ENCODE assay signal across 30 cellular contexts in the genomic region with DNA sequence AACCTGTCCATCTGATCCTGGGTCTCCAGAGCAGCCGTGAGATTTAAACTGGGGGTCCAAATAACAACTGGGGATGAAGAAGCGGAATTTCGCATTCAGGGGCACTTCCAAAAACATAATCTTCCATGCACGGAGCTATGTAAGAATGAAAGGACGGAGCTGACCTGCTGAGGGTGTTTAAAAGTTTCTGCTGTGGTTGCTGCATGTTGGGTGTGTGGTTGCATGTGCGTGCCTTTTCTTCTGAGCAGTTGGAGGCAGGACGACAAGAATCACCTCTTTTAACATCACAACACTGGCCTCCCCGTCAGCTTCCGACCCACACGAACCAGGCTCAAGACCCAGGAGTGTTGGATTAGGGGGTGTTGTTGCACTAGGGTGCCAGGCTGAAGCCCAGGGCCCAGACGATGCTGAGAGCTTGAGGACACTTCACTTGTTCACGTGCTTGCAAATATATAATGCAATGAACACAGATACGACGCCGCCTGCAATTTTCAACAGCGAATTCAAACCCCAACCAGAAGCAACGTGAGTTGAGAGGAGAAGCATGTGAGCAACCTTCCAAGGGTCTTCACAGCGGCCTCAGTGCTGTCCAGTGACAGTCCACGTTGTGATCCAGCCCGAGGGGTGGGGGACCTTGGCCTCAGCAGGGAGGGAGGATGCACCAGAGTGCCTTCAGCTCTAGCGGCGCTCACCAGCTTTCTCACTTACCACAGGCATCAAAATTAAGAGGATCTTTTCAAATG.
"Had no signal": no experiment of that assay in that cellular context is flagged by ENCODE, and none has a peak within 500 bp of the region (broad histone marks: within the 10 kb centered on the region; RNA-seq: fewer than 3 reads in every experiment).

No MANE protein-coding gene starts in this region.

- H3K27me3 ChIP-seq: ascending aorta, cardiac muscle cell had no signal

- H3K9me3 Mint-ChIP-seq: activated CD4-positive, alpha-beta memory T cell treated with anti-CD3 and anti-CD28 coated beads for 36 hours; activated CD4-positive, alpha-beta T cell treated with anti-CD3 and anti-CD28 coated beads, Interleukin-2, amount 10 ng/mL, durations not matched to agents 24 days and 14 days; activated naive CD4-positive, alpha-beta T cell treated with anti-CD3 and anti-CD28 coated beads, Interleukin-2, amount 10 ng/mL, durations not matched to agents 7 days and 5 days; activated T-helper 1 cell treated with anti-CD3 and anti-CD28 coated beads, Interleukin-12 subunit alpha, Interleukin-12 subunit beta, Interleukin-2, Interleukin-4 antibody, amounts not matched to agents 30 ng/mL and 10 ng/mL and 1 ng/mL, durations not matched to agents 14 hours and 24 hours and 36 hours; stimulated activated memory B cell treated with anti-CD40 and anti-IgM and Interleukin-4, amounts not matched to agents 10 μg/mL and 1 μg/mL and 100 μg/mL, for 72 hours; type B pancreatic cell had no signal

- H3K36me3 ChIP-seq: ascending aorta, cardiac muscle cell, esophagus squamous epithelium, heart right ventricle, WERI-Rb-1 had no signal

- H3K9me3 ChIP-seq: ascending aorta had no signal

- H3K27ac Mint-ChIP-seq: activated CD4-positive, alpha-beta memory T cell treated with anti-CD3 and anti-CD28 coated beads for 36 hours; activated CD4-positive, alpha-beta T cell treated with anti-CD3 and anti-CD28 coated beads, Interleukin-2, amount 10 ng/mL, durations not matched to agents 24 days and 14 days; activated naive CD4-positive, alpha-beta T cell treated with anti-CD3 and anti-CD28 coated beads, Interleukin-2, amount 10 ng/mL, durations not matched to agents 7 days and 5 days; activated naive CD8-positive, alpha-beta T cell treated with anti-CD3 and anti-CD28 coated beads, Interleukin-2, amount 10 ng/mL, durations not matched to agents 7 days and 5 days; activated T-helper 1 cell treated with anti-CD3 and anti-CD28 coated beads, Interleukin-12 subunit alpha, Interleukin-12 subunit beta, Interleukin-2, Interleukin-4 antibody, amounts not matched to agents 30 ng/mL and 10 ng/mL and 1 ng/mL, durations not matched to agents 14 hours and 24 hours and 36 hours; brain; mesothelial cell of epicardium; naive B cell; nephron progenitor cell; stimulated activated memory B cell treated with anti-CD40 and anti-IgM and Interleukin-4, amounts not matched to agents 10 μg/mL and 1 μg/mL and 100 μg/mL, for 72 hours; T-helper 17 cell; type B pancreatic cell had no signal

- H3K27ac ChIP-seq: ascending aorta, cardiac muscle cell, esophagus squamous epithelium, heart right ventricle, parathyroid adenoma, WERI-Rb-1 had no signal

- ATAC-seq: activated CD4-positive, CD25-positive, alpha-beta regulatory T cell treated with anti-CD3 and anti-CD28 coated beads, Interleukin-2, amount 50 U/mL, for 24 hours; heart right ventricle; right cardiac atrium; SK-N-SH treated with all-trans-retinoic acid at 6 μM for 48 hours; stimulated activated memory B cell treated with anti-CD40 and anti-IgM and Interleukin-4, amounts not matched to agents 10 μg/mL and 1 μg/mL and 100 μg/mL, for 72 hours; stimulated activated naive CD8-positive, alpha-beta T cell treated with anti-CD3 and anti-CD28 coated beads, Interleukin-15, amount 100 ng/mL, for 72 hours; T-helper 17 cell had no signal

- H2AFZ ChIP-seq: parathyroid adenoma had no signal

- H3K4me1 ChIP-seq: ascending aorta, esophagus squamous epithelium, heart right ventricle, parathyroid adenoma had no signal

- H3K4me1 Mint-ChIP-seq: activated CD4-positive, alpha-beta T cell treated with anti-CD3 and anti-CD28 coated beads, Interleukin-2, amount 10 ng/mL, durations not matched to agents 24 days and 14 days; activated naive CD4-positive, alpha-beta T cell treated with anti-CD3 and anti-CD28 coated beads, Interleukin-2, amount 10 ng/mL, durations not matched to agents 7 days and 5 days; activated naive CD8-positive, alpha-beta T cell treated with anti-CD3 and anti-CD28 coated beads, Interleukin-2, amount 10 ng/mL, durations not matched to agents 7 days and 5 days; brain; mesothelial cell of epicardium; naive B cell; stimulated activated memory B cell treated with anti-CD40 and anti-IgM and Interleukin-4, amounts not matched to agents 10 μg/mL and 1 μg/mL and 100 μg/mL, for 72 hours; stimulated activated naive CD8-positive, alpha-beta T cell treated with anti-CD3 and anti-CD28 coated beads, Interleukin-15, amount 100 ng/mL, for 72 hours had no signal

- H3K79me2 ChIP-seq: parathyroid adenoma had no signal

- H3K4me3 ChIP-seq: ascending aorta, cardiac muscle cell, esophagus squamous epithelium, heart right ventricle had no signal

- H3K9ac ChIP-seq: parathyroid adenoma had no signal

- H3K27me3 Mint-ChIP-seq: activated CD4-positive, alpha-beta T cell treated with anti-CD3 and anti-CD28 coated beads, Interleukin-2, amount 10 ng/mL, durations not matched to agents 24 days and 14 days; activated naive CD4-positive, alpha-beta T cell treated with anti-CD3 and anti-CD28 coated beads, Interleukin-2, amount 10 ng/mL, durations not matched to agents 7 days and 5 days; activated naive CD8-positive, alpha-beta T cell treated with anti-CD3 and anti-CD28 coated beads, Interleukin-2, amount 10 ng/mL, durations not matched to agents 7 days and 5 days; type B pancreatic cell had no signal

- DNase-seq: activated CD4-positive, alpha-beta memory T cell treated with anti-CD3 and anti-CD28 coated beads for 36 hours; activated CD4-positive, alpha-beta T cell treated with anti-CD3 and anti-CD28 coated beads, Interleukin-2, amount 10 ng/mL, durations not matched to agents 24 days and 14 days; activated gamma-delta T cell; activated naive CD4-positive, alpha-beta T cell treated with anti-CD3 and anti-CD28 coated beads, Interleukin-2, amount 10 ng/mL, durations not matched to agents 7 days and 5 days; activated naive CD8-positive, alpha-beta T cell treated with anti-CD3 and anti-CD28 coated beads, Interleukin-2, amount 10 ng/mL, durations not matched to agents 7 days and 5 days; activated T-cell treated with anti-CD3 and anti-CD28 coated beads for 4 hours; cerebellar nuclear complex; cortex of kidney; esophagus squamous epithelium; foreskin melanocyte; heart right ventricle; naive B cell; nephron progenitor cell; right cardiac atrium; stimulated activated CD4-positive, alpha-beta T cell treated with anti-CD3 and anti-CD28 coated beads, Interleukin-4, amount 100 ng/mL, for 1 hour; stimulated activated naive CD8-positive, alpha-beta T cell treated with anti-CD3 and anti-CD28 coated beads, Interleukin-15, amount 100 ng/mL, for 72 hours; substantia nigra; T-helper 17 cell; T1000; WERI-Rb-1 had no signal

- H3K4me3 Mint-ChIP-seq: activated CD4-positive, alpha-beta memory T cell treated with anti-CD3 and anti-CD28 coated beads for 36 hours; activated CD4-positive, alpha-beta T cell treated with anti-CD3 and anti-CD28 coated beads, Interleukin-2, amount 10 ng/mL, durations not matched to agents 24 days and 14 days; activated naive CD4-positive, alpha-beta T cell treated with anti-CD3 and anti-CD28 coated beads, Interleukin-2, amount 10 ng/mL, durations not matched to agents 7 days and 5 days; activated naive CD8-positive, alpha-beta T cell treated with anti-CD3 and anti-CD28 coated beads, Interleukin-2, amount 10 ng/mL, durations not matched to agents 7 days and 5 days; activated T-helper 1 cell treated with anti-CD3 and anti-CD28 coated beads, Interleukin-12 subunit alpha, Interleukin-12 subunit beta, Interleukin-2, Interleukin-4 antibody, amounts not matched to agents 30 ng/mL and 10 ng/mL and 1 ng/mL, durations not matched to agents 14 hours and 24 hours and 36 hours; brain; mesothelial cell of epicardium; nephron progenitor cell; stimulated activated memory B cell treated with anti-CD40 and anti-IgM and Interleukin-4, amounts not matched to agents 10 μg/mL and 1 μg/mL and 100 μg/mL, for 72 hours; stimulated activated naive CD8-positive, alpha-beta T cell treated with anti-CD3 and anti-CD28 coated beads, Interleukin-15, amount 100 ng/mL, for 72 hours; T-helper 17 cell; type B pancreatic cell had no signal

- H3K36me3 Mint-ChIP-seq: activated CD4-positive, alpha-beta memory T cell treated with anti-CD3 and anti-CD28 coated beads for 36 hours; activated naive CD4-positive, alpha-beta T cell treated with anti-CD3 and anti-CD28 coated beads, Interleukin-2, amount 10 ng/mL, durations not matched to agents 7 days and 5 days; activated naive CD8-positive, alpha-beta T cell treated with anti-CD3 and anti-CD28 coated beads, Interleukin-2, amount 10 ng/mL, durations not matched to agents 7 days and 5 days; brain; mesothelial cell of epicardium; stimulated activated memory B cell treated with anti-CD40 and anti-IgM and Interleukin-4, amounts not matched to agents 10 μg/mL and 1 μg/mL and 100 μg/mL, for 72 hours; type B pancreatic cell had no signal
